Comparison of ENCODE assay signal across 9 cellular contexts in genomic region chr19:54266133-54266532, GRCh38. TPM values are rescaled to one million over a fixed set of nuclear protein-coding genes. Genes with fewer than 3 reads are reported as not detected.
DNase-seq lines count a peak whose midpoint lies in the region; ATAC-seq and TF ChIP-seq lines count a peak whose summit lies in the region.
"Had no signal": no experiment of that assay in that cellular context is flagged by ENCODE, and none has a peak within 500 bp of the region (broad histone marks: within the 10 kb centered on the region; RNA-seq: fewer than 3 reads in every experiment).

No MANE protein-coding gene starts in this region.

- POLR2A ChIA-PET in Caco-2 (lab: Charles Lee): interaction anchor here (0.6 kb wide), 1 partner anchor 240 kb away, joined by 3 read pairs; no protein-coding TSS in a partner anchor

- no peak overlapping the region for H3K4me3 Mint-ChIP-seq in Caco-2 (ENCODE audit: unreplicated experiment)

- CTCF ChIA-PET in Caco-2 (lab: Charles Lee): interaction anchor here (0.6 to 2.0 kb wide), 9 partner anchors 13 to 151 kb away, joined by 3 to 21 read pairs (median 4); partner anchors contain the start of genes CNOT3, MBOAT7, PRPF31 and TFPT

- H3K4me1 Mint-ChIP-seq in Caco-2 (ENCODE audit: low read depth, unreplicated experiment): no peaks in the 10 kb centered on the region

- H3K4me3 ChIP-seq in Caco-2 (ENCODE audit: low read depth, low read length): no peak overlapping the region
- H3K4me3 ChIP-seq in SJCRH30: no peak overlapping the region
- H3K4me3 ChIP-seq in psoas muscle: no peak overlapping the region
- no peak overlapping the region for H3K4me3 ChIP-seq in vagina

- 2 to 3% (median 3%) methylated on average over 6 of the region's 6 CpGs for WGBS in psoas muscle, 3 donors

- TF ChIP-seq POLR2A in vagina (IDR thresholded peaks at IDR 0.05): no peak

- no peaks in the 10 kb centered on the region for H3K36me3 Mint-ChIP-seq in Caco-2 (ENCODE audit: insufficient read depth, unreplicated experiment)

- DNase-seq in Caco-2 (peak; percentile 87 to 89), HUDEP-2 (lab: John Stamatoyannopoulos, UW; ENCODE audit: unreplicated experiment in 76 of 76) (peak in 64 of 76 experiments; percentile 12 to 82 (median 50)), SJCRH30 (peak; percentile 68 to 81), Right ventricle myocardium inferior (ENCODE audit: missing footprints) (peak; percentile 84), psoas muscle (peak in 1 of 2 donors; percentile 56), vagina (ENCODE audit: extremely low spot score in 2 of 2) (peak in 1 of 2 donors; percentile 67)
- DNase-seq in activated gamma-delta T cell treated with anti-CD3 and anti-CD28 coated beads, Interleukin-2, amount 50 U/mL, for 16 hours (ENCODE audit: low read depth): peak; percentile 46

- BruUV-seq in Caco-2 (replicated peaks; lab: Mats Ljungman, UMichigan): no TSS peak

- H3K9me3 ChIP-seq in Caco-2: no peaks in the 10 kb centered on the region
- no peaks in the 10 kb centered on the region for H3K9me3 ChIP-seq in SJCRH30 (replicated peaks)
- H3K9me3 ChIP-seq in psoas muscle: no peaks in the 10 kb centered on the region
- H3K9me3 ChIP-seq in vagina: no peaks in the 10 kb centered on the region

- peak; percentile 76 to 90 for TF ChIP-seq CTCF in Caco-2 (IDR thresholded peaks at IDR 0.05; ENCODE audit: insufficient read depth in 1 of 2, low read depth in 1 of 2, low read length in 1 of 2, severe bottlenecking in 1 of 2, unreplicated experiment in 1 of 2)
- peak; percentile 41 for TF ChIP-seq CTCF in psoas muscle (IDR thresholded peaks at IDR 0.05)
- peak in 2 of 3 experiments; percentile 20 to 36 for TF ChIP-seq CTCF in vagina (IDR thresholded peaks at IDR 0.05)

- peaks cover 18% of the 10 kb centered on the region for H3K27me3 Mint-ChIP-seq in Caco-2 (ENCODE audit: insufficient read depth, unreplicated experiment)

- H3K27me3 ChIP-seq in Caco-2 (replicated peaks; ENCODE audit: control insufficient read depth, insufficient read depth, low read length) (no peaks in the 10 kb centered on the region; the same call in 1 of the 2 replicates), SJCRH30 (peaks cover 6% of the 10 kb centered on the region; the same call in 1 of the 2 replicates), psoas muscle (ENCODE audit: insufficient read depth in 3 of 3, low read length in 2 of 3) (peaks cover 0 to 3% (median 0%) of the 10 kb centered on the region in 3 donors), vagina (no peaks in the 10 kb centered on the region)

- H3K27ac Mint-ChIP-seq in Caco-2 (ENCODE audit: unreplicated experiment): no peak overlapping the region

- H3K27ac ChIP-seq in SJCRH30 (no peak overlapping the region), psoas muscle (no peak overlapping the region), vagina (no peak overlapping the region)

- H3K36me3 ChIP-seq in Caco-2 (ENCODE audit: control insufficient read depth, insufficient read depth, low read length) (no peaks in the 10 kb centered on the region), SJCRH30 (no peaks in the 10 kb centered on the region), psoas muscle (ENCODE audit: insufficient read depth in 1 of 2, low read depth in 1 of 2) (no peaks in the 10 kb centered on the region), vagina (no peaks in the 10 kb centered on the region)

- ATAC-seq in Right ventricle myocardium inferior: peak; percentile 37
- no peak for ATAC-seq in psoas muscle
- no peak for ATAC-seq in GM19467 (IDR thresholded peaks at IDR 0.05; ENCODE audit: unreplicated experiment)

- H3K4me1 ChIP-seq in Caco-2: no peaks in the 10 kb centered on the region
- H3K4me1 ChIP-seq in SJCRH30: no peaks in the 10 kb centered on the region
- no peaks in the 10 kb centered on the region for H3K4me1 ChIP-seq in psoas muscle
- no peaks in the 10 kb centered on the region for H3K4me1 ChIP-seq in vagina

- intact Hi-C loops in Caco-2 (cut with micrococcal nuclease; ENCODE audit: unreplicated experiment): loop anchor here (1.0 kb wide), 1 partner anchor 98 kb away; no protein-coding TSS in a partner anchor
- intact Hi-C loops in Right ventricle myocardium inferior (cut with DNase I): no loop called here
- intact Hi-C loops in psoas muscle (cut with DNase I): no loop called here
- intact Hi-C loops in vagina (cut with DNase I): no loop called here

- H3K9me3 Mint-ChIP-seq in Caco-2 (ENCODE audit: unreplicated experiment): no peaks in the 10 kb centered on the region

RNA-seq across cellular contexts. Expression of gene LILRB5, which starts 9.1 kb away (rescaled TPM):
- not detected in 2 replicates for total RNA-seq in Caco-2 (2022)
- total RNA-seq in SJCRH30 (2014; rRNA removed; shearing (Covaris generic)): 0.02 TPM in 1 of 2 replicates, not detected in the other
- 8.5 TPM for total RNA-seq in Right ventricle myocardium inferior
- 1 to 10 TPM; 2.2 to 5.1 (median 4.4) TPM for total RNA-seq in psoas muscle
- polyA plus RNA-seq in psoas muscle: 1 to 10 TPM in 2 of 3 donors, under 1 TPM in 1; 0.95 to 1.3 (median 1.1) TPM
- total RNA-seq in vagina: 12.3 TPM
- total RNA-seq: T-helper 1 cell treated with Interleukin-12 subunit alpha and Interleukin-12 subunit beta and Interleukin-4 antibody, amounts not matched to agents 30 ng/mL and 1 ng/mL, for 36 hours had no signal

RNA-seq across cellular contexts. Expression of gene LILRB2, which starts 14.8 kb away (rescaled TPM):
- total RNA-seq in Caco-2 (2022) (not detected in 2 replicates), Right ventricle myocardium inferior (2.9 TPM), psoas muscle (1 to 10 TPM in 3 of 4 donors, under 1 TPM in 1; 0.79 to 2.4 (median 1.7) TPM), vagina (2.0 TPM)
- total RNA-seq in SJCRH30 (2014; rRNA removed; shearing (Covaris generic)): not detected in 2 replicates
- 1 to 10 TPM in 1 of 3 donors, under 1 TPM in 2; 0.41 to 1.3 (median 0.42) TPM for polyA plus RNA-seq in psoas muscle
- total RNA-seq: T-helper 1 cell treated with Interleukin-12 subunit alpha and Interleukin-12 subunit beta and Interleukin-4 antibody, amounts not matched to agents 30 ng/mL and 1 ng/mL, for 36 hours had no signal

RNA-seq across cellular contexts. Expression of gene LILRA6, which starts 23.5 kb away (rescaled TPM):
- total RNA-seq in Caco-2 (2022) (not detected in 2 replicates), Right ventricle myocardium inferior (2.7 TPM), psoas muscle (1 to 10 TPM in 3 of 4 donors, under 1 TPM in 1; 0.54 to 1.6 (median 1.3) TPM), vagina (1.5 TPM)
- not detected in 2 replicates for total RNA-seq in SJCRH30 (2014; rRNA removed; shearing (Covaris generic))
- under 1 TPM; 0.22 to 0.48 (median 0.42) TPM for polyA plus RNA-seq in psoas muscle

RNA-seq across cellular contexts. Expression of gene LILRB3, which starts 43.3 kb away (rescaled TPM):
- total RNA-seq in Caco-2 (2022): not detected in 2 replicates
- total RNA-seq in SJCRH30 (2014; rRNA removed; shearing (Covaris generic)): 0.25 and 0.71 TPM in 2 replicates
- total RNA-seq in Right ventricle myocardium inferior: 4.0 TPM
- 1 to 10 TPM; 1.9 to 3.8 (median 2.3) TPM for total RNA-seq in psoas muscle
- polyA plus RNA-seq in psoas muscle: 1 to 10 TPM in 1 of 3 donors, under 1 TPM in 2; 0.32 to 1.2 (median 0.40) TPM
- total RNA-seq in vagina: 20.4 TPM

RNA-seq across cellular contexts. Expression of gene LILRA5, which starts 46.8 kb away (rescaled TPM):
- total RNA-seq in Caco-2 (2022) (not detected in 2 replicates), Right ventricle myocardium inferior (1.8 TPM), psoas muscle (1 to 10 TPM in 3 of 4 donors, not detected in 1; 1.1 to 2.2 (median 1.1) TPM), vagina (2.9 TPM)
- not detected in 2 replicates for total RNA-seq in SJCRH30 (2014; rRNA removed; shearing (Covaris generic))
- polyA plus RNA-seq in psoas muscle: 1 to 10 TPM in 1 of 3 donors, under 1 TPM in 2; 0.44 to 1.2 (median 0.52) TPM
- total RNA-seq: T-helper 1 cell treated with Interleukin-12 subunit alpha and Interleukin-12 subunit beta and Interleukin-4 antibody, amounts not matched to agents 30 ng/mL and 1 ng/mL, for 36 hours had no signal

Comparison
In these comparisons a context has a peak if more than half of its experiments do, and no peak if none do; other contexts are left out.
1. CTCF ChIP-seq: peak in every context shown above with its lines; median percentile 83 in Caco-2; 41 in psoas muscle; 28 in vagina.